12 cellular contexts compared by ENCODE assay signal in genomic region chr20:31846793-31847138, GRCh38. TPM values are rescaled to one million over a fixed set of nuclear protein-coding genes. Genes with fewer than 3 reads are reported as not detected.
DNase-seq lines count a peak whose midpoint lies in the region; TF ChIP-seq lines count a peak whose summit lies in the region.
"Had no signal": no experiment of that assay in that cellular context is flagged by ENCODE, and none has a peak within 500 bp of the region (broad histone marks: within the 10 kb centered on the region; RNA-seq: fewer than 3 reads in every experiment).

No MANE protein-coding gene starts in this region.

- H3K36me3 ChIP-seq in A673 (ENCODE audit: insufficient read depth, low read length, poor library complexity, severe bottlenecking), result no peaks in the 10 kb centered on the region
- no peaks in the 10 kb centered on the region for H3K36me3 ChIP-seq in PC-9 (ENCODE audit: low read depth)
- no peaks in the 10 kb centered on the region for H3K36me3 ChIP-seq in neutrophil
- no peaks in the 10 kb centered on the region for H3K36me3 ChIP-seq in hepatocyte (replicated peaks; ENCODE audit: insufficient read depth, low read depth)
- H3K36me3 ChIP-seq in effector memory CD4-positive, alpha-beta T cell (ENCODE audit: control insufficient read depth, insufficient read depth, low read length), result no peaks in the 10 kb centered on the region

- H3K27ac ChIP-seq in A673 (ENCODE audit: low read depth, low read length, poor library complexity, severe bottlenecking), result no peak overlapping the region
- no peak overlapping the region for H3K27ac ChIP-seq in PC-9
- H3K27ac ChIP-seq in neutrophil, result no peak overlapping the region
- no peak overlapping the region for H3K27ac ChIP-seq in hepatocyte
- H3K27ac ChIP-seq in effector memory CD4-positive, alpha-beta T cell (ENCODE audit: insufficient read depth, low read length, poor library complexity, severe bottlenecking), result no peak overlapping the region

- H4K20me1 ChIP-seq in PC-9 (ENCODE audit: insufficient read depth), result no peaks in the 10 kb centered on the region
- H4K20me1 ChIP-seq in hepatocyte (ENCODE audit: insufficient read depth, poor library complexity, severe bottlenecking), result no peaks in the 10 kb centered on the region

- H2AFZ ChIP-seq in PC-9 (no peak overlapping the region), hepatocyte (no peak overlapping the region)

- intact Hi-C loops in A673 (cut with micrococcal nuclease; ENCODE audit: unreplicated experiment) (loop anchor here (2.0 kb wide), 1 partner anchor 24 kb away; no protein-coding TSS in a partner anchor), PC-9 (cut with micrococcal nuclease; ENCODE audit: unreplicated experiment) (loop anchor here (1.0 kb wide), 1 partner anchor 23 kb away; no protein-coding TSS in a partner anchor)

- H3K4me1 ChIP-seq in A673 (ENCODE audit: insufficient read depth, low read length, poor library complexity, severe bottlenecking), result no peaks in the 10 kb centered on the region
- peaks cover 8% of the 10 kb centered on the region for H3K4me1 ChIP-seq in PC-9 (replicated peaks; ENCODE audit: insufficient read depth)
- no peaks in the 10 kb centered on the region for H3K4me1 ChIP-seq in neutrophil (ENCODE audit: control insufficient read depth in 1 of 2, insufficient read depth in 1 of 2, low read depth in 1 of 2, low read length in 1 of 2)
- H3K4me1 ChIP-seq in hepatocyte (ENCODE audit: insufficient read depth), result peaks cover 25% of the 10 kb centered on the region
- H3K4me1 ChIP-seq in effector memory CD4-positive, alpha-beta T cell (ENCODE audit: control insufficient read depth, insufficient read depth, low read length, poor library complexity, severe bottlenecking), result no peaks in the 10 kb centered on the region

- no TSS peak for BruUV-seq in A673 (replicated peaks; lab: Mats Ljungman, UMichigan)
- BruUV-seq in PC-9 (replicated peaks; lab: Mats Ljungman, UMichigan), result no TSS peak

- no peak overlapping the region for H3K4me3 ChIP-seq in A673 (ENCODE audit: low read depth, low read length, poor library complexity, severe bottlenecking)
- H3K4me3 ChIP-seq in PC-9, result no peak overlapping the region
- no peak overlapping the region for H3K4me3 ChIP-seq in neutrophil (ENCODE audit: low read depth in 1 of 2, low read length in 1 of 2)
- H3K4me3 ChIP-seq in hepatocyte, result no peak overlapping the region
- no peak overlapping the region for H3K4me3 ChIP-seq in effector memory CD4-positive, alpha-beta T cell (ENCODE audit: insufficient read depth, low read depth, low read length, poor library complexity, severe bottlenecking)

- DNase-seq in A673 (ENCODE audit: low spot score) (no peak), GM10266 (ENCODE audit: extremely low spot score) (no peak), PC-9 (no peak), hepatocyte (ENCODE audit: low spot score) (no peak), cerebellar cortex (ENCODE audit: low spot score) (no peak)
- no peak for DNase-seq in effector memory CD4-positive, alpha-beta T cell
- DNase-seq: NCI-H1417 treated with DMSO at 0.1 percent for 48 hours, NCI-H2029 had no signal

- CTCF ChIA-PET in A673 (lab: Charles Lee) (interaction anchor here (0.6 to 1.1 kb wide), 5 partner anchors 8 to 118 kb away, joined by 3 to 11 read pairs (median 3); partner anchors contain the start of gene PDRG1), PC-9 (lab: Charles Lee) (interaction anchor here (0.7 to 1.5 kb wide), 5 partner anchors 9 to 105 kb away, joined by 3 to 13 read pairs (median 3); partner anchors contain the start of gene PDRG1)

- TF ChIP-seq CTCF in A673 (conservative IDR thresholded peaks at IDR 0.05; ENCODE audit: low read depth, low read length) (peak; percentile 28), GM10266 (IDR thresholded peaks at IDR 0.05; ENCODE audit: control insufficient read depth, insufficient read depth, low read depth, missing control alignments) (peak; percentile 4), PC-9 (conservative IDR thresholded peaks at IDR 0.05) (peak; percentile 23; the same call in 1 of the 2 replicates), neutrophil (IDR thresholded peaks at IDR 0.05) (peak; percentile 49), hepatocyte (IDR thresholded peaks at IDR 0.05; ENCODE audit: poor library complexity) (no peak)

- 77% methylated on average over 3 of the region's 3 CpGs for WGBS in hepatocyte (ENCODE audit: low lambda C conversion rate, missing lambda C conversion rate)

- no peaks in the 10 kb centered on the region for H3K9me2 ChIP-seq in PC-9 (ENCODE audit: insufficient read depth)
- H3K9me2 ChIP-seq in hepatocyte (replicated peaks; ENCODE audit: insufficient read depth), result no peaks in the 10 kb centered on the region

- H3F3A ChIP-seq in PC-9 (ENCODE audit: insufficient read depth, low read depth), result no peaks in the 10 kb centered on the region

- H3K79me2 ChIP-seq in PC-9 (ENCODE audit: low read depth) (no peaks in the 10 kb centered on the region), hepatocyte (no peaks in the 10 kb centered on the region)

- POLR2A ChIA-PET in A673 (lab: Charles Lee; ENCODE audit: low non-redundant PET), result no interaction called here
- POLR2A ChIA-PET in PC-9 (lab: Charles Lee; ENCODE audit: unreplicated experiment), result no interaction called here

- H3K4me2 ChIP-seq in PC-9 (no peak overlapping the region), hepatocyte (no peak overlapping the region)

- H3K27me3 ChIP-seq in A673 (replicated peaks; ENCODE audit: insufficient read depth, low read depth, low read length, poor library complexity) (peaks cover 29% of the 10 kb centered on the region), PC-9 (ENCODE audit: insufficient read depth, low read depth) (peaks cover 26% of the 10 kb centered on the region), neutrophil (peaks cover 42% of the 10 kb centered on the region), hepatocyte (peaks cover 39% of the 10 kb centered on the region)
- H3K27me3 ChIP-seq in effector memory CD4-positive, alpha-beta T cell (replicated peaks; ENCODE audit: control insufficient read depth, insufficient read depth, low read length, poor library complexity, severe bottlenecking), result no peaks in the 10 kb centered on the region

- H3K9me3 ChIP-seq in A673 (ENCODE audit: low read depth, low read length, poor library complexity, severe bottlenecking), result no peaks in the 10 kb centered on the region
- H3K9me3 ChIP-seq in PC-9 (ENCODE audit: insufficient read depth, low read depth), result no peaks in the 10 kb centered on the region
- H3K9me3 ChIP-seq in neutrophil, result no peaks in the 10 kb centered on the region
- H3K9me3 ChIP-seq in hepatocyte (ENCODE audit: low read depth), result no peaks in the 10 kb centered on the region
- no peaks in the 10 kb centered on the region for H3K9me3 ChIP-seq in effector memory CD4-positive, alpha-beta T cell (ENCODE audit: control insufficient read depth, low read length)

RNA-seq across cellular contexts. Expression of gene FOXS1, which starts 1.4 kb away (rescaled TPM):
- total RNA-seq in A673 (2021), result not detected in 2 replicates
- not detected in 2 replicates for total RNA-seq in PC-9 (2021)
- total RNA-seq in hepatocyte, result 0.64 and 0.87 TPM in 2 replicates
- polyA plus RNA-seq in hepatocyte, result 0.96 and 1.1 TPM in 2 replicates
- total RNA-seq: CD8-positive, alpha-beta memory T cell; LHCN-M2; NCI-H460 had no signal
- polyA plus RNA-seq: CD8-positive, alpha-beta memory T cell had no signal

RNA-seq across cellular contexts. Expression of gene DUSP15, which starts 23.6 kb away (rescaled TPM):
- total RNA-seq in A673 (2021) (0.31 TPM in 1 of 2 replicates, not detected in the other), PC-9 (2021) (not detected in 2 replicates), hepatocyte (23.0 and 23.5 TPM in 2 replicates)
- polyA plus RNA-seq in hepatocyte, result 10.2 and 12.2 TPM in 2 replicates
- total RNA-seq: CD8-positive, alpha-beta memory T cell; NCI-H460 had no signal
- polyA plus RNA-seq: CD8-positive, alpha-beta memory T cell had no signal

RNA-seq across cellular contexts. Expression of gene TTLL9, which starts 23.7 kb away (rescaled TPM):
- total RNA-seq in A673 (2021), result not detected in 2 replicates
- 1.5 and 1.8 TPM in 2 replicates for total RNA-seq in PC-9 (2021)
- total RNA-seq in hepatocyte, result 0.84 TPM in 1 of 2 replicates, not detected in the other
- 0.18 and 0.54 TPM in 2 replicates for polyA plus RNA-seq in hepatocyte
- total RNA-seq: CD8-positive, alpha-beta memory T cell; LHCN-M2; NCI-H460 had no signal
- polyA plus RNA-seq: CD8-positive, alpha-beta memory T cell had no signal

RNA-seq across cellular contexts. Expression of gene MYLK2, which starts 27.6 kb away (rescaled TPM):
- total RNA-seq in A673 (2021), result 1.2 and 1.3 TPM in 2 replicates
- 0.18 and 0.50 TPM in 2 replicates for total RNA-seq in PC-9 (2021)
- total RNA-seq in hepatocyte, result not detected in 2 replicates
- 0.33 TPM in 1 of 2 replicates, not detected in the other for polyA plus RNA-seq in hepatocyte
- polyA plus RNA-seq: CD8-positive, alpha-beta memory T cell had no signal

Comparison
In these comparisons a context has a peak if more than half of its experiments do, and no peak if none do; other contexts are left out.
1. RNA of gene DUSP15, which starts 23.6 kb away (total RNA-seq): 23.0 to 23.5 TPM in hepatocyte; 0.31 TPM in A673 and not detected in PC-9; every median in the first group is over 10 times any median in the second.